ENCODE assay signal across 11 cellular contexts in the genomic region with DNA sequence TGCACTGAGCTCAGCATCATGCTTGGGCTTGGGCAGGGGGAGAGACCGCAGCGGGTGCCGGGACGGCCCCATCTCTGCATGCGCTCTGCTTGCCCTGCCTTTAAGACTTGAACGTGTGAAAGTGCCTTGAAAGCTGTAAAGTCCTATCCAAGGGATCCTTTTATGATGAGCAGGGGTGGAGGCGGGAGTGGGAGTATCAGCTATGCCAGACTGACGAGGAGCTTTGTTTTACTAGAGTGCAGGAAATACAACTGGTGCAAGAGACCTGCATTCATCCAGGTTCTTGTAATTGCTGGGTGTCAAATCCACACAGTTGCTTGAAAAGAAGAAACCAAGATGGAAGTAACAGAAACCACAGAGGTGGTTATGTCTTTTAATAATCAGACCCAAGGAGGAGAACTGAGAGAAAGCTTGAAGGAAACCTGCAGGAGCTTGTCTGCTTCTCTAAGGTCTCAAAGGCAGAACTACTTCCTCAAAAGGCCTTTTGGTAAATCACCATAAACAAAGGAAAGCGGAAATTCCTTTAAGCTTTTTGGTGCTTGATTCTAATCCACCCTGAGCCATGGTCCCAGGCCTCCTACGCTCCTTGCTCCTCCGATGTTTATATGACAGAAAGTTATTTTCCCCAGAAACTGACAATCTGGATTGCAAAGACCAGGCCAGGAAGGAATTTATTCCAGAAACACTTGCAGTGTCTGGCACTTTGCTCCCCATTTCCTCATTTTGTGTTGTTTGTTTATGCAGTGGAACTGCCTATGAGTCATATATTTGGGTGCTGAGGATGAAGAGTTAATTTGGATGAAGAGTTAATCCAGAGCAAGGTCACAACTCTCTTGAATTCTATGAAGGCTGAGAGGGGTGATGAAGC. TPM values are rescaled to one million over a fixed set of nuclear protein-coding genes. Genes with fewer than 3 reads are reported as not detected.
DNase-seq lines count a peak whose midpoint lies in the region; ATAC-seq and TF ChIP-seq lines count a peak whose summit lies in the region.
"Had no signal": no experiment of that assay in that cellular context is flagged by ENCODE, and none has a peak within 500 bp of the region (broad histone marks: within the 10 kb centered on the region; RNA-seq: fewer than 3 reads in every experiment).

No MANE protein-coding gene starts in this region.

- H3K36me3 Mint-ChIP-seq in CD14-positive monocyte, result no peaks in the 10 kb centered on the region
- peaks cover 4% of the 10 kb centered on the region for H3K36me3 Mint-ChIP-seq in activated T-helper 1 cell treated with anti-CD3 and anti-CD28 coated beads, Interleukin-12 subunit alpha, Interleukin-12 subunit beta, Interleukin-2, Interleukin-4 antibody, amounts not matched to agents 30 ng/mL and 10 ng/mL and 1 ng/mL, durations not matched to agents 14 hours and 24 hours and 36 hours (ENCODE audit: low read depth)
- H3K36me3 Mint-ChIP-seq in mesothelial cell of epicardium, result no peaks in the 10 kb centered on the region

- H3K4me1 Mint-ChIP-seq in CD14-positive monocyte (peaks cover 48% of the 10 kb centered on the region), mesothelial cell of epicardium (peaks cover 9% of the 10 kb centered on the region)
- H3K4me1 Mint-ChIP-seq in activated T-helper 1 cell treated with anti-CD3 and anti-CD28 coated beads, Interleukin-12 subunit alpha, Interleukin-12 subunit beta, Interleukin-2, Interleukin-4 antibody, amounts not matched to agents 30 ng/mL and 10 ng/mL and 1 ng/mL, durations not matched to agents 14 hours and 24 hours and 36 hours (ENCODE audit: low read depth), result peaks cover 27% of the 10 kb centered on the region

- 75% methylated on average over 11 of the region's 11 CpGs for WGBS in right cardiac atrium

- DNase-seq in CD14-positive monocyte (ENCODE audit: low spot score), result no peak
- peak; percentile 88 for DNase-seq in KBM-7
- no peak for DNase-seq in activated T-helper 1 cell treated with anti-CD3 and anti-CD28 coated beads, Interleukin-12 subunit alpha, Interleukin-12 subunit beta, Interleukin-2, Interleukin-4 antibody, amounts not matched to agents 30 ng/mL and 10 ng/mL and 1 ng/mL, durations not matched to agents 14 hours and 24 hours and 36 hours (ENCODE audit: low spot score)
- no peak for DNase-seq in activated CD8-positive, alpha-beta memory T cell treated with anti-CD3 and anti-CD28 coated beads, Interleukin-2, amount 50 U/mL, for 4 hours
- DNase-seq in right cardiac atrium, result no peak
- no peak for DNase-seq in mesothelial cell of epicardium (ENCODE audit: low spot score in 2 of 2, unreplicated experiment in 2 of 2)
- no peak for DNase-seq in NCI-H82 treated with DMSO at 0.1 percent for 48 hours (lab: John Stamatoyannopoulos, UW; ENCODE audit: unreplicated experiment)
- DNase-seq: effector CD4-positive, alpha-beta T cell; sigmoid colon had no signal

- ATAC-seq in right cardiac atrium, result no peak

- peak overlapping the region; percentile 33 for H3K27ac ChIP-seq in muscle layer of duodenum (ENCODE audit: low read length)
- H3K27ac ChIP-seq in right cardiac atrium (ENCODE audit: low read length), result no peak overlapping the region

- H3K4me3 Mint-ChIP-seq in CD14-positive monocyte (peak overlapping the region in 1 of 2 donors; percentile 60), mesothelial cell of epicardium (no peak overlapping the region)
- peak overlapping the region; percentile 9 for H3K4me3 Mint-ChIP-seq in activated T-helper 1 cell treated with anti-CD3 and anti-CD28 coated beads, Interleukin-12 subunit alpha, Interleukin-12 subunit beta, Interleukin-2, Interleukin-4 antibody, amounts not matched to agents 30 ng/mL and 10 ng/mL and 1 ng/mL, durations not matched to agents 14 hours and 24 hours and 36 hours

- in situ Hi-C loops in KBM-7 (cut with MboI; ENCODE audit: low pct_unique_long_range_greater_than_20kb, low sequenced_read_pairs), result no loop called here

- H3K27me3 Mint-ChIP-seq in CD14-positive monocyte (ENCODE audit: low read depth in 3 of 3) (peaks cover 0 to 4% (median 3%) of the 10 kb centered on the region in 3 donors), mesothelial cell of epicardium (ENCODE audit: low read depth) (no peaks in the 10 kb centered on the region)
- no peaks in the 10 kb centered on the region for H3K27me3 Mint-ChIP-seq in activated T-helper 1 cell treated with anti-CD3 and anti-CD28 coated beads, Interleukin-12 subunit alpha, Interleukin-12 subunit beta, Interleukin-2, Interleukin-4 antibody, amounts not matched to agents 30 ng/mL and 10 ng/mL and 1 ng/mL, durations not matched to agents 14 hours and 24 hours and 36 hours (ENCODE audit: insufficient read depth)

- H3K9me3 ChIP-seq in muscle layer of duodenum (ENCODE audit: control insufficient read depth in 1 of 2, low read length in 2 of 2), result no peaks in the 10 kb centered on the region
- H3K9me3 ChIP-seq in right cardiac atrium (ENCODE audit: control insufficient read depth, low read length), result no peaks in the 10 kb centered on the region
- H3K9me3 ChIP-seq: sigmoid colon had no signal

- H3K9me3 Mint-ChIP-seq in CD14-positive monocyte (no peaks in the 10 kb centered on the region), mesothelial cell of epicardium (peaks cover 9% of the 10 kb centered on the region)
- no peaks in the 10 kb centered on the region for H3K9me3 Mint-ChIP-seq in activated T-helper 1 cell treated with anti-CD3 and anti-CD28 coated beads, Interleukin-12 subunit alpha, Interleukin-12 subunit beta, Interleukin-2, Interleukin-4 antibody, amounts not matched to agents 30 ng/mL and 10 ng/mL and 1 ng/mL, durations not matched to agents 14 hours and 24 hours and 36 hours

- H3K27me3 ChIP-seq in muscle layer of duodenum (ENCODE audit: low read depth, low read length) (no peaks in the 10 kb centered on the region), right cardiac atrium (ENCODE audit: control insufficient read depth, insufficient read depth) (no peaks in the 10 kb centered on the region)
- H3K27me3 ChIP-seq: sigmoid colon had no signal

- H3K36me3 ChIP-seq in muscle layer of duodenum (ENCODE audit: control insufficient read depth in 1 of 2, insufficient read depth in 2 of 2, low read length in 2 of 2), result no peaks in the 10 kb centered on the region
- H3K36me3 ChIP-seq: sigmoid colon had no signal

- intact Hi-C loops in CD14-positive monocyte (cut with micrococcal nuclease) (no loop called here), right cardiac atrium (cut with DNase I) (no loop called here)
- intact Hi-C loops in activated T-helper 1 cell treated with anti-CD3 and anti-CD28 coated beads, Interleukin-12 subunit alpha, Interleukin-12 subunit beta, Interleukin-2, Interleukin-4 antibody, amounts not matched to agents 30 ng/mL and 10 ng/mL and 1 ng/mL, durations not matched to agents 14 hours and 24 hours and 36 hours (cut with micrococcal nuclease), result loop anchor here (2.0 kb wide), 1 partner anchor 38 kb away; no protein-coding TSS in a partner anchor

- no peak for TF ChIP-seq CTCF in CD14-positive monocyte (IDR thresholded peaks at IDR 0.05)
- no peak for TF ChIP-seq CTCF in mesothelial cell of epicardium (IDR thresholded peaks at IDR 0.05; ENCODE audit: unreplicated experiment)

- H3K27ac Mint-ChIP-seq in CD14-positive monocyte (peak overlapping the region; percentile 85 to 94 (median 90)), mesothelial cell of epicardium (no peak overlapping the region)
- H3K27ac Mint-ChIP-seq in activated T-helper 1 cell treated with anti-CD3 and anti-CD28 coated beads, Interleukin-12 subunit alpha, Interleukin-12 subunit beta, Interleukin-2, Interleukin-4 antibody, amounts not matched to agents 30 ng/mL and 10 ng/mL and 1 ng/mL, durations not matched to agents 14 hours and 24 hours and 36 hours, result peak overlapping the region; percentile 3

- H3K4me1 ChIP-seq in muscle layer of duodenum (ENCODE audit: control insufficient read depth in 1 of 2, insufficient read depth in 2 of 2, low read length in 2 of 2) (peaks cover 0 to 11% of the 10 kb centered on the region in 2 donors), right cardiac atrium (ENCODE audit: control insufficient read depth, insufficient read depth, low read length) (no peaks in the 10 kb centered on the region)

- H3K4me3 ChIP-seq in muscle layer of duodenum (ENCODE audit: low read depth in 1 of 2, low read length in 2 of 2) (no peak overlapping the region), right cardiac atrium (ENCODE audit: low read length) (no peak overlapping the region)
- H3K4me3 ChIP-seq: sigmoid colon had no signal

RNA-seq across cellular contexts. Expression of gene FBXO47, which starts 51.3 kb away (rescaled TPM):
- polyA plus RNA-seq in CD14-positive monocyte (not detected), right cardiac atrium (not detected)
- 0.08 TPM in 1 of 2 replicates, not detected in the other for total RNA-seq in activated T-helper 1 cell treated with anti-CD3 and anti-CD28 coated beads, Interleukin-12 subunit alpha, Interleukin-12 subunit beta, Interleukin-2, Interleukin-4 antibody, amounts not matched to agents 30 ng/mL and 10 ng/mL and 1 ng/mL, durations not matched to agents 14 hours and 24 hours and 36 hours
- total RNA-seq in right cardiac atrium (not detected), mesothelial cell of epicardium (not detected in 3 replicates)
- total RNA-seq: sigmoid colon had no signal
- polyA plus RNA-seq: keratinocyte, sigmoid colon had no signal
